ENCODE assay signal across 29 cellular contexts in genomic region chr1:58991305-58991704, GRCh38.
"Had no signal": no experiment of that assay in that cellular context is flagged by ENCODE, and none has a peak within 500 bp of the region (broad histone marks: within the 10 kb centered on the region; RNA-seq: fewer than 3 reads in every experiment).

No MANE protein-coding gene starts in this region.

- H3K4me1 Mint-ChIP-seq: neural progenitor cell had no signal

- H3K4me3 Mint-ChIP-seq: activated T-cell treated with anti-CD3 and anti-CD28 coated beads, Interleukin-2, amount 50 U/mL, for 24 hours; endodermal cell; immature natural killer cell; natural killer cell; neural progenitor cell; T-helper 2 cell treated with Interferon-gamma antibody and Interleukin-4, amounts not matched to agents 5 μg/mL and 100 μg/mL, for 36 hours had no signal

- H3K9me3 ChIP-seq: esophagus muscularis mucosa, heart left ventricle, lower lobe of right lung, psoas muscle, testis, transverse colon had no signal

- H3K4me1 ChIP-seq: foreskin keratinocyte, lower lobe of right lung, neural progenitor cell, testis had no signal

- H3K79me2 ChIP-seq: parathyroid adenoma had no signal

- H3K9me3 Mint-ChIP-seq: activated T-cell treated with anti-CD3 and anti-CD28 coated beads, Interleukin-2, amount 50 U/mL, for 24 hours; endodermal cell; immature natural killer cell; natural killer cell; neural progenitor cell; T-helper 2 cell treated with Interferon-gamma antibody and Interleukin-4, amounts not matched to agents 5 μg/mL and 100 μg/mL, for 36 hours had no signal

- H3K27ac Mint-ChIP-seq: activated T-cell treated with anti-CD3 and anti-CD28 coated beads, Interleukin-2, amount 50 U/mL, for 24 hours; endodermal cell; natural killer cell; neural progenitor cell; T-helper 2 cell treated with Interferon-gamma antibody and Interleukin-4, amounts not matched to agents 5 μg/mL and 100 μg/mL, for 36 hours had no signal

- H3K36me3 Mint-ChIP-seq: immature natural killer cell, natural killer cell, neural progenitor cell had no signal

- H3K36me3 ChIP-seq: brain microvascular endothelial cell, esophagus muscularis mucosa, heart left ventricle, lower lobe of right lung, neural progenitor cell, transverse colon had no signal

- DNase-seq: activated CD4-positive, alpha-beta T cell treated with anti-CD3 and anti-CD28 coated beads for 4 hours; activated CD4-positive, alpha-beta T cell treated with anti-CD3 and anti-CD28 coated beads, Interleukin-2, amount 50 U/mL, for 4 hours; activated CD8-positive, alpha-beta memory T cell treated with anti-CD3 and anti-CD28 coated beads for 24 hours; activated gamma-delta T cell; activated naive CD4-positive, alpha-beta T cell treated with anti-CD3 and anti-CD28 coated beads, Interleukin-2, amount 50 U/mL, for 16 hours; activated T-cell treated with anti-CD3 and anti-CD28 coated beads, Interleukin-2, amount 50 U/mL, for 24 hours; amniotic stem cell; brain microvascular endothelial cell; cortex of kidney; endodermal cell; foreskin keratinocyte; heart left ventricle; hypothalamus; immature natural killer cell; lower lobe of right lung; mesendoderm; natural killer cell; occipital lobe; psoas muscle; stimulated activated CD4-positive, alpha-beta T cell treated with anti-CD3 and anti-CD28 coated beads, Interleukin-15, amount 100 ng/mL, for 24 hours; stimulated activated CD4-positive, alpha-beta T cell treated with anti-CD3 and anti-CD28 coated beads, Interleukin-2, amount 100 ng/mL, for 24 hours; stimulated activated naive CD4-positive, alpha-beta T cell treated with Interleukin-2 at 50 U/mL for 16 hours; testis; transverse colon had no signal

- H3K27me3 Mint-ChIP-seq: activated T-cell treated with anti-CD3 and anti-CD28 coated beads, Interleukin-2, amount 50 U/mL, for 24 hours had no signal

- H3K27ac ChIP-seq: brain microvascular endothelial cell, esophagus muscularis mucosa, foreskin keratinocyte, heart left ventricle, lower lobe of right lung, neural progenitor cell, parathyroid adenoma, psoas muscle, testis, transverse colon had no signal

- H3K9ac ChIP-seq: neural progenitor cell, parathyroid adenoma had no signal

- H3K27me3 ChIP-seq: brain microvascular endothelial cell, esophagus muscularis mucosa, foreskin keratinocyte, heart left ventricle, neural progenitor cell, testis, transverse colon had no signal

- H2AFZ ChIP-seq: neural progenitor cell, parathyroid adenoma had no signal

- H3K4me2 ChIP-seq: neural progenitor cell had no signal

- ATAC-seq: foreskin keratinocyte, heart left ventricle, lower lobe of right lung, natural killer cell, psoas muscle had no signal

- H3K4me3 ChIP-seq: esophagus muscularis mucosa, heart left ventricle, lower lobe of right lung, neural progenitor cell, psoas muscle, testis, transverse colon had no signal

- FAIRE-seq: astrocyte had no signal
